ENCODE assay signal across 20 cellular contexts in genomic region chr5:100855295-100855694, GRCh38. TPM values are rescaled to one million over a fixed set of nuclear protein-coding genes. Genes with fewer than 3 reads are reported as not detected.
A peak's percentile ranks its signal among the peaks of the same experiment; 100 is the strongest.
DNase-seq lines count a peak whose midpoint lies in the region; ATAC-seq, FAIRE-seq and TF ChIP-seq lines count a peak whose summit lies in the region.
"Had no signal": no experiment of that assay in that cellular context is flagged by ENCODE, and none has a peak within 500 bp of the region (broad histone marks: within the 10 kb centered on the region; RNA-seq: fewer than 3 reads in every experiment).

No MANE protein-coding gene starts in this region.

- TF ChIP-seq CTCF in activated CD8-positive, alpha-beta T cell treated with anti-CD3 and anti-CD28 coated beads for 36 hours (IDR thresholded peaks at IDR 0.05): no peak

- CTCF ChIA-PET in activated CD8-positive, alpha-beta T cell treated with anti-CD3 and anti-CD28 coated beads for 36 hours (lab: Charles Lee): interaction anchor here (0.8 to 1.6 kb wide), 3 partner anchors 13 to 46 kb away, joined by 3 to 4 read pairs (median 3); no protein-coding TSS in a partner anchor

- H3K9me3 Mint-ChIP-seq in activated CD4-positive, alpha-beta T cell treated with anti-CD3 and anti-CD28 coated beads, Interleukin-2, amount 10 ng/mL, durations not matched to agents 24 days and 14 days: peaks cover 10% of the 10 kb centered on the region
- H3K9me3 Mint-ChIP-seq in activated CD8-positive, alpha-beta T cell treated with anti-CD3 and anti-CD28 coated beads for 36 hours: no peaks in the 10 kb centered on the region
- no peaks in the 10 kb centered on the region for H3K9me3 Mint-ChIP-seq in natural killer cell treated with Interleukin-12 subunit alpha and Interleukin-12 subunit beta and Interleukin-15 and Interleukin-18, amount 100 ng/mL, for 72 hours
- H3K9me3 Mint-ChIP-seq: nephron had no signal

- FAIRE-seq in GM19239 (lab: Jason Lieb, UNC): peak; percentile 80
- FAIRE-seq: G401.6 had no signal

- no peak for ATAC-seq in activated CD8-positive, alpha-beta T cell treated with anti-CD3 and anti-CD28 coated beads for 36 hours
- ATAC-seq in natural killer cell treated with Interleukin-12 subunit alpha and Interleukin-12 subunit beta and Interleukin-15 and Interleukin-18, amount 100 ng/mL, for 72 hours: peak; percentile 70 to 72
- ATAC-seq in HG03045 (IDR thresholded peaks at IDR 0.05; ENCODE audit: unreplicated experiment) (no peak), HG02970 (IDR thresholded peaks at IDR 0.05; ENCODE audit: low FRiP score, unreplicated experiment) (no peak)
- ATAC-seq: gastroesophageal sphincter had no signal

- POLR2A ChIA-PET in activated CD8-positive, alpha-beta T cell treated with anti-CD3 and anti-CD28 coated beads for 36 hours (lab: Charles Lee): interaction anchor here (10.6 kb wide), 1 partner anchor 47 kb away, joined by 124 read pairs; the partner anchor contains the start of gene ST8SIA4

- DNase-seq in activated CD4-positive, alpha-beta T cell treated with anti-CD3 and anti-CD28 coated beads, Interleukin-2, amount 10 ng/mL, durations not matched to agents 24 days and 14 days: no peak
- no peak for DNase-seq in activated CD4-positive, alpha-beta T cell treated with anti-CD3 and anti-CD28 coated beads for 1 hour
- DNase-seq in GM19239 (ENCODE audit: insufficient read length, low spot score): no peak
- no peak for DNase-seq in activated CD8-positive, alpha-beta T cell treated with anti-CD3 and anti-CD28 coated beads for 36 hours
- no peak for DNase-seq in natural killer cell treated with Interleukin-12 subunit alpha and Interleukin-12 subunit beta and Interleukin-15 and Interleukin-18, amount 100 ng/mL, for 72 hours (ENCODE audit: low spot score)
- no peak for DNase-seq in mesenteric fat pad (ENCODE audit: low spot score)
- DNase-seq: activated naive CD4-positive, alpha-beta T cell treated with Interleukin-2 at 50 U/mL for 16 hours; cortex of kidney; H7; NCI-H187 treated with DMSO at 0.1 percent for 48 hours; NCI-H510A; uterus had no signal

- H3K27me3 Mint-ChIP-seq in activated CD4-positive, alpha-beta T cell treated with anti-CD3 and anti-CD28 coated beads, Interleukin-2, amount 10 ng/mL, durations not matched to agents 24 days and 14 days: no peaks in the 10 kb centered on the region
- H3K27me3 Mint-ChIP-seq in activated CD8-positive, alpha-beta T cell treated with anti-CD3 and anti-CD28 coated beads for 36 hours: no peaks in the 10 kb centered on the region
- H3K27me3 Mint-ChIP-seq in natural killer cell treated with Interleukin-12 subunit alpha and Interleukin-12 subunit beta and Interleukin-15 and Interleukin-18, amount 100 ng/mL, for 72 hours: no peaks in the 10 kb centered on the region
- H3K27me3 Mint-ChIP-seq: brain, progenitor cell of endocrine pancreas had no signal

- H3K36me3 Mint-ChIP-seq in activated CD4-positive, alpha-beta T cell treated with anti-CD3 and anti-CD28 coated beads, Interleukin-2, amount 10 ng/mL, durations not matched to agents 24 days and 14 days (ENCODE audit: low read depth): peaks cover 43% of the 10 kb centered on the region
- peaks cover 45% of the 10 kb centered on the region for H3K36me3 Mint-ChIP-seq in activated CD8-positive, alpha-beta T cell treated with anti-CD3 and anti-CD28 coated beads for 36 hours (ENCODE audit: low read depth)
- H3K36me3 Mint-ChIP-seq in natural killer cell treated with Interleukin-12 subunit alpha and Interleukin-12 subunit beta and Interleukin-15 and Interleukin-18, amount 100 ng/mL, for 72 hours: peaks cover 28% of the 10 kb centered on the region

- H3K27ac Mint-ChIP-seq in activated CD4-positive, alpha-beta T cell treated with anti-CD3 and anti-CD28 coated beads, Interleukin-2, amount 10 ng/mL, durations not matched to agents 24 days and 14 days: peak overlapping the region; percentile 89
- peak overlapping the region; percentile 37 for H3K27ac Mint-ChIP-seq in activated CD8-positive, alpha-beta T cell treated with anti-CD3 and anti-CD28 coated beads for 36 hours
- H3K27ac Mint-ChIP-seq in natural killer cell treated with Interleukin-12 subunit alpha and Interleukin-12 subunit beta and Interleukin-15 and Interleukin-18, amount 100 ng/mL, for 72 hours: peak overlapping the region; percentile 85 to 90
- H3K27ac Mint-ChIP-seq: brain, nephron, progenitor cell of endocrine pancreas had no signal

- H3K4me1 Mint-ChIP-seq in activated CD4-positive, alpha-beta T cell treated with anti-CD3 and anti-CD28 coated beads, Interleukin-2, amount 10 ng/mL, durations not matched to agents 24 days and 14 days: peaks cover 40% of the 10 kb centered on the region
- peaks cover 53% of the 10 kb centered on the region for H3K4me1 Mint-ChIP-seq in activated CD8-positive, alpha-beta T cell treated with anti-CD3 and anti-CD28 coated beads for 36 hours (ENCODE audit: low read depth)
- peaks cover 42 to 50% of the 10 kb centered on the region in 2 donors for H3K4me1 Mint-ChIP-seq in natural killer cell treated with Interleukin-12 subunit alpha and Interleukin-12 subunit beta and Interleukin-15 and Interleukin-18, amount 100 ng/mL, for 72 hours (ENCODE audit: low read depth in 2 of 2)

- peak overlapping the region; percentile 48 for H3K4me3 Mint-ChIP-seq in activated CD4-positive, alpha-beta T cell treated with anti-CD3 and anti-CD28 coated beads, Interleukin-2, amount 10 ng/mL, durations not matched to agents 24 days and 14 days
- H3K4me3 Mint-ChIP-seq in activated CD8-positive, alpha-beta T cell treated with anti-CD3 and anti-CD28 coated beads for 36 hours: no peak overlapping the region
- peak overlapping the region; percentile 81 for H3K4me3 Mint-ChIP-seq in natural killer cell treated with Interleukin-12 subunit alpha and Interleukin-12 subunit beta and Interleukin-15 and Interleukin-18, amount 100 ng/mL, for 72 hours
- H3K4me3 Mint-ChIP-seq: brain, nephron had no signal

- intact Hi-C loops in activated CD4-positive, alpha-beta T cell treated with anti-CD3 and anti-CD28 coated beads, Interleukin-2, amount 10 ng/mL, durations not matched to agents 24 days and 14 days (cut with micrococcal nuclease): no loop called here
- intact Hi-C loops in activated CD8-positive, alpha-beta T cell treated with anti-CD3 and anti-CD28 coated beads for 36 hours (cut with micrococcal nuclease): no loop called here

RNA-seq across cellular contexts. Expression of gene ST8SIA4, which starts 47.8 kb away (rescaled TPM):
- 61.3 and 62.3 TPM in 2 replicates for total RNA-seq in activated CD4-positive, alpha-beta T cell treated with anti-CD3 and anti-CD28 coated beads, Interleukin-2, amount 10 ng/mL, durations not matched to agents 24 days and 14 days
- total RNA-seq in activated CD8-positive, alpha-beta T cell treated with anti-CD3 and anti-CD28 coated beads for 36 hours: 10 to 100 TPM; 31.6 to 34.1 TPM
- total RNA-seq in natural killer cell treated with Interleukin-12 subunit alpha and Interleukin-12 subunit beta and Interleukin-15 and Interleukin-18, amount 100 ng/mL, for 72 hours: 100 to 1,000 TPM; 127 to 148 TPM
- total RNA-seq in mesenteric fat pad: 17.5 TPM
- total RNA-seq: SJSA1 had no signal

Comparison
In these comparisons a context has a peak if more than half of its experiments do, and no peak if none do; other contexts are left out.
1. H3K27ac Mint-ChIP-seq: peak in every context shown above with its lines; median percentile 89 in activated CD4-positive, alpha-beta T cell treated with anti-CD3 and anti-CD28 coated beads, Interleukin-2, amount 10 ng/mL, durations not matched to agents 24 days and 14 days; 88 in natural killer cell treated with Interleukin-12 subunit alpha and Interleukin-12 subunit beta and Interleukin-15 and Interleukin-18, amount 100 ng/mL, for 72 hours; 37 in activated CD8-positive, alpha-beta T cell treated with anti-CD3 and anti-CD28 coated beads for 36 hours.
2. ATAC-seq: peak in natural killer cell treated with Interleukin-12 subunit alpha and Interleukin-12 subunit beta and Interleukin-15 and Interleukin-18, amount 100 ng/mL, for 72 hours (2 of 2); none in activated CD8-positive, alpha-beta T cell treated with anti-CD3 and anti-CD28 coated beads for 36 hours (single experiment), HG03045 (single experiment) and HG02970 (single experiment).